In genomic region chr1:89822999-89823628, GRCh38 we compare ENCODE assay signal across 8 cellular contexts. TPM values are rescaled to one million over a fixed set of nuclear protein-coding genes. Genes with fewer than 3 reads are reported as not detected.
DNase-seq lines count a peak whose midpoint lies in the region; ATAC-seq and TF ChIP-seq lines count a peak whose summit lies in the region.

No MANE protein-coding gene starts in this region.

- peaks cover 48% of the 10 kb centered on the region for H3K4me1 Mint-ChIP-seq in neural crest cell

- no peak for TF ChIP-seq CTCF in neural crest cell (conservative IDR thresholded peaks at IDR 0.05)

- H3K27me3 Mint-ChIP-seq in neural crest cell (ENCODE audit: low read depth) = no peaks in the 10 kb centered on the region

- H3K27ac ChIP-seq in caudate nucleus (ENCODE audit: low read depth, low read length) = peak overlapping the region; percentile 16

- H3K4me3 Mint-ChIP-seq in neural crest cell = peak overlapping the region; percentile 94

- peaks cover 22% of the 10 kb centered on the region for H3K36me3 Mint-ChIP-seq in neural crest cell (ENCODE audit: low read depth)

- no peaks in the 10 kb centered on the region for H3K9me3 Mint-ChIP-seq in neural crest cell

- ATAC-seq in HG03378 (IDR thresholded peaks at IDR 0.05; ENCODE audit: unreplicated experiment) = no peak

- DNase-seq in NCI-H446 treated with DMSO at 0.1 percent for 48 hours (lab: John Stamatoyannopoulos, UW) (peak; percentile 7), NCI-H446 (lab: John Stamatoyannopoulos, UW) (no peak), M059J (ENCODE audit: low read depth) (peak; percentile 19), caudate nucleus (lab: John Stamatoyannopoulos, UW) (no peak), neural crest cell (ENCODE audit: low read depth, low spot score) (no peak), DMS153 (lab: John Stamatoyannopoulos, UW) (no peak)
- no peak for DNase-seq in stimulated activated naive CD4-positive, alpha-beta T cell (lab: John Stamatoyannopoulos, UW)

- no peak overlapping the region for H3K27ac Mint-ChIP-seq in neural crest cell (ENCODE audit: unreplicated experiment)

RNA-seq across cellular contexts. Expression of gene LRRC8D, which starts 2.3 kb away (rescaled TPM):
- 66.7 and 96.9 TPM in 2 replicates for total RNA-seq in M059J (2014; rRNA removed; shearing (Covaris generic))
- total RNA-seq in neural crest cell = 41.8 and 44.9 TPM in 2 replicates

Comparison
In these comparisons a context has a peak if more than half of its experiments do, and no peak if none do; other contexts are left out.
1. DNase-seq: peak in NCI-H446 treated with DMSO at 0.1 percent for 48 hours (single experiment) and M059J (single experiment); none in NCI-H446 (0 of 2), caudate nucleus (0 of 61), neural crest cell (single experiment), DMS153 (single experiment) and stimulated activated naive CD4-positive, alpha-beta T cell (0 of 6).